Comparison of ENCODE assay signal across 2 cellular contexts in the genomic region with DNA sequence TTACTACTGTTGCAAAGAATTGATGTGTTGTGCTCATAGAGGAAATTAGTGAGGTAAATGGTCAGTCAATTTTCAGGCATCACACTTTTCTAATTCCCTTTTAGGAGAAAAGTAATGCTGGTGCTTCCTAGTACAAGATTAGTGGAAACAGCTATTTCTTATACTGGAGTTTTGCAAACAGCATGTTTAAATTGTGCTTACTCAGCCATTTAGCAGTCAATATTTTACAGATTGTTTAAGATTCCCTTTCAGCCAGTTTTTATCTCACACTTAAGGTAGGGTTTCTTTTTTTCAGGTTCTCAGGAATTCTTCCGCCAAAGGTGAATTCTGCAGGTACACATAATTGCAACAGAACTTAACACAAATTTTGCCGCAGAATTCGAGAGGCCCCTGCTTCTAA.
TF ChIP-seq lines count a peak whose summit lies in the region.

No MANE protein-coding gene starts in this region.

TF ChIP-seq in A549, 52 proteins besides CTCF, POLR2A, EP300 and RAD21:
- TF ChIP-seq MAFK (IDR thresholded peaks at IDR 0.05; ENCODE audit: partially characterized antibody) = peak; percentile 89
- TF ChIP-seq SMC3 (IDR thresholded peaks at IDR 0.05) = no peak

TF ChIP-seq in H1, 55 proteins besides CTCF, POLR2A, EP300 and RAD21:
- TF ChIP-seq RNF2 (IDR thresholded peaks at IDR 0.05; ENCODE audit: borderline replicate concordance, low read depth, low read length, missing control alignments, poor library complexity, severe bottlenecking) (no peak), SIN3A (conservative IDR thresholded peaks at IDR 0.05 in 1 of 2, IDR thresholded peaks at IDR 0.05 in 1 of 2; ENCODE audit: low read depth in 1 of 2, low read length in 2 of 2) (no peak), CEBPB (IDR thresholded peaks at IDR 0.05; ENCODE audit: low read depth, low read length) (no peak), JUND (IDR thresholded peaks at IDR 0.05; ENCODE audit: low read length) (no peak), CHD1 (IDR thresholded peaks at IDR 0.05; ENCODE audit: low read depth, low read length) (no peak), NRF1 (IDR thresholded peaks at IDR 0.05; ENCODE audit: low read depth, low read length) (no peak), POU5F1 (IDR thresholded peaks at IDR 0.05; ENCODE audit: low read depth, low read length) (no peak), MAFK (IDR thresholded peaks at IDR 0.05; ENCODE audit: low read depth, low read length) (peak; percentile 47; the same call in 1 of the 2 replicates)
